Comparison of ENCODE assay signal across 1 cellular context in genomic region chr11:88533001-88533400, GRCh38.
TF ChIP-seq lines count a peak whose summit lies in the region.

No MANE protein-coding gene starts in this region.

TF ChIP-seq in IMR-90, 13 proteins besides CTCF, POLR2A, EP300 and RAD21 (continued from another document):
- TF ChIP-seq ELK1 (IDR thresholded peaks at IDR 0.05; ENCODE audit: borderline replicate concordance, low read depth, low read length) = no peak
